8 cellular contexts compared by ENCODE assay signal in the genomic region with DNA sequence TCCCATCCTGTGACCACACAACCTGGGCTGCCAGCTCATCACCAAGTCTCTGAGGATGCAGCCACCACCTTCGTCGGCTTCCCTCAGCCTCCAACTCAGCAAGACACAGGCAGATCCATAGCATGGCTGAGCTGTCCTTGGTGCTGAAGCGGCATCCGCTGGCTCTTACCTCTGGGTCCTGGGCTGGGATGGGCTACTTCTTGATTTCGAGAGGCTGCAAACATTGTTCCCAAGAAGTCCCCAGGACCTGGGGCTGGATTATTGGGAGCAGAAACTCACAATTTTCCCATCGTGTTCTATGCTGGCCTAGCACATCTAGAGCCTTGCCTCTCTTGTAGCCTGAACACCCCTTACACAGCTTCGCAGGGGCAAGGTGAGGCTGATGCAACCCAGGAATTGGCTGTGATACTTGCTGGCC. TPM values are rescaled to one million over a fixed set of nuclear protein-coding genes. Genes with fewer than 3 reads are reported as not detected.
A peak's percentile ranks its signal among the peaks of the same experiment; 100 is the strongest.
DNase-seq lines count a peak whose midpoint lies in the region; ATAC-seq, FAIRE-seq and TF ChIP-seq lines count a peak whose summit lies in the region.

No MANE protein-coding gene starts in this region.

- no peak overlapping the region for H3K27ac ChIP-seq in AG04450 (ENCODE audit: low read depth, low read length)

- no peaks in the 10 kb centered on the region for H3K36me3 Mint-ChIP-seq in activated naive CD8-positive, alpha-beta T cell treated with anti-CD3 and anti-CD28 coated beads, Interleukin-2, amount 10 ng/mL, durations not matched to agents 7 days and 5 days

- H3K4me3 ChIP-seq in AG04450 (ENCODE audit: low read depth, low read length) (no peak overlapping the region), kidney epithelial cell (ENCODE audit: low read depth, low read length) (no peak overlapping the region)

- H3K27ac Mint-ChIP-seq in activated naive CD8-positive, alpha-beta T cell treated with anti-CD3 and anti-CD28 coated beads, Interleukin-2, amount 10 ng/mL, durations not matched to agents 7 days and 5 days, result no peak overlapping the region

- CTCF ChIA-PET in AG04450 (lab: Charles Lee), result no interaction called here

- peak; percentile 13 for DNase-seq in AG04450 (ENCODE audit: low read depth, low spot score)
- peak; percentile 45 for DNase-seq in HTR-8/SVneo (ENCODE audit: insufficient read length, low spot score)
- DNase-seq in activated naive CD8-positive, alpha-beta T cell treated with anti-CD3 and anti-CD28 coated beads, Interleukin-2, amount 10 ng/mL, durations not matched to agents 7 days and 5 days, result peak; percentile 54
- DNase-seq in kidney epithelial cell (ENCODE audit: low read depth), result peak; percentile 32
- DNase-seq in NCI-H187 (lab: John Stamatoyannopoulos, UW), result no peak
- no peak for DNase-seq in NCI-H1436 (lab: John Stamatoyannopoulos, UW)

- no peak overlapping the region for H3K4me3 Mint-ChIP-seq in activated naive CD8-positive, alpha-beta T cell treated with anti-CD3 and anti-CD28 coated beads, Interleukin-2, amount 10 ng/mL, durations not matched to agents 7 days and 5 days

- H3K4me1 Mint-ChIP-seq in activated naive CD8-positive, alpha-beta T cell treated with anti-CD3 and anti-CD28 coated beads, Interleukin-2, amount 10 ng/mL, durations not matched to agents 7 days and 5 days, result no peaks in the 10 kb centered on the region

- H3K27me3 ChIP-seq in AG04450 (ENCODE audit: control insufficient read depth, insufficient read depth, low read length) (peaks cover 13% of the 10 kb centered on the region), kidney epithelial cell (ENCODE audit: control insufficient read depth, insufficient read depth, low read length) (peaks cover 47% of the 10 kb centered on the region)

- peaks cover 5% of the 10 kb centered on the region for H3K27me3 Mint-ChIP-seq in activated naive CD8-positive, alpha-beta T cell treated with anti-CD3 and anti-CD28 coated beads, Interleukin-2, amount 10 ng/mL, durations not matched to agents 7 days and 5 days

- H3K36me3 ChIP-seq in kidney epithelial cell (ENCODE audit: control insufficient read depth, insufficient read depth, low read length), result no peaks in the 10 kb centered on the region

- POLR2A ChIA-PET in AG04450 (lab: Yijun Ruan, JAX), result no interaction called here
- POLR2A ChIA-PET in activated naive CD8-positive, alpha-beta T cell treated with anti-CD3 and anti-CD28 coated beads, Interleukin-2, amount 10 ng/mL, durations not matched to agents 7 days and 5 days (lab: Charles Lee), result no interaction called here

- ATAC-seq in activated naive CD8-positive, alpha-beta T cell treated with anti-CD3 and anti-CD28 coated beads, Interleukin-2, amount 10 ng/mL, durations not matched to agents 7 days and 5 days (ENCODE audit: low read depth), result peak; percentile 52
- no peak for ATAC-seq in GM21786 (IDR thresholded peaks at IDR 0.05; ENCODE audit: unreplicated experiment)
- no peak for ATAC-seq in GM21360 (IDR thresholded peaks at IDR 0.05; ENCODE audit: unreplicated experiment)

- no peaks in the 10 kb centered on the region for H3K9me3 ChIP-seq in AG04450 (ENCODE audit: control insufficient read depth, insufficient read depth, low read length)

- no peaks in the 10 kb centered on the region for H3K9me3 Mint-ChIP-seq in activated naive CD8-positive, alpha-beta T cell treated with anti-CD3 and anti-CD28 coated beads, Interleukin-2, amount 10 ng/mL, durations not matched to agents 7 days and 5 days

- no peak for FAIRE-seq in HTR-8/SVneo (lab: Jason Lieb, UNC)

- no peak for TF ChIP-seq CTCF in AG04450 (IDR thresholded peaks at IDR 0.05; ENCODE audit: low read depth, low read length)
- no peak for TF ChIP-seq CTCF in kidney epithelial cell (IDR thresholded peaks at IDR 0.05; ENCODE audit: insufficient read depth, low read length, poor library complexity, severe bottlenecking)

RNA-seq across cellular contexts. Expression of a gene that starts 24.9 kb away (rescaled TPM):
- polyA plus RNA-seq in AG04450 (2011; rRNA removed), result not detected in 2 replicates
- not detected in 2 replicates for polyA minus RNA-seq in AG04450 (2011; rRNA and poly(A)+ RNA removed)
- under 1 TPM; 0.61 to 0.88 TPM for total RNA-seq in activated naive CD8-positive, alpha-beta T cell treated with anti-CD3 and anti-CD28 coated beads, Interleukin-2, amount 10 ng/mL, durations not matched to agents 7 days and 5 days
- 0.82 and 2.2 TPM in 2 replicates for total RNA-seq in kidney epithelial cell

RNA-seq across cellular contexts. Expression of a gene that starts 31.9 kb away (rescaled TPM):
- not detected in 2 replicates for polyA plus RNA-seq in AG04450 (2011; rRNA removed)
- polyA minus RNA-seq in AG04450 (2011; rRNA and poly(A)+ RNA removed), result not detected in 2 replicates
- total RNA-seq in activated naive CD8-positive, alpha-beta T cell treated with anti-CD3 and anti-CD28 coated beads, Interleukin-2, amount 10 ng/mL, durations not matched to agents 7 days and 5 days, result 1 to 10 TPM; 1.3 to 1.7 TPM
- 0.58 and 2.0 TPM in 2 replicates for total RNA-seq in kidney epithelial cell

RNA-seq across cellular contexts. Expression of a gene that starts 41.5 kb away (rescaled TPM):
- polyA plus RNA-seq in AG04450 (2011; rRNA removed), result not detected in 2 replicates
- not detected in 2 replicates for polyA minus RNA-seq in AG04450 (2011; rRNA and poly(A)+ RNA removed)
- total RNA-seq in activated naive CD8-positive, alpha-beta T cell treated with anti-CD3 and anti-CD28 coated beads, Interleukin-2, amount 10 ng/mL, durations not matched to agents 7 days and 5 days, result under 1 TPM; 0.50 to 0.79 TPM
- 2.8 and 4.6 TPM in 2 replicates for total RNA-seq in kidney epithelial cell

RNA-seq across cellular contexts. Expression of a gene that starts 48.2 kb away (rescaled TPM):
- polyA plus RNA-seq in AG04450 (2011; rRNA removed), result not detected in 2 replicates
- not detected in 2 replicates for polyA minus RNA-seq in AG04450 (2011; rRNA and poly(A)+ RNA removed)
- not detected for total RNA-seq in activated naive CD8-positive, alpha-beta T cell treated with anti-CD3 and anti-CD28 coated beads, Interleukin-2, amount 10 ng/mL, durations not matched to agents 7 days and 5 days
- total RNA-seq in kidney epithelial cell, result not detected in 2 replicates

Comparison
In these comparisons a context has a peak if more than half of its experiments do, and no peak if none do; other contexts are left out.
1. DNase-seq: peak in AG04450 (single experiment), HTR-8/SVneo (single experiment), activated naive CD8-positive, alpha-beta T cell treated with anti-CD3 and anti-CD28 coated beads, Interleukin-2, amount 10 ng/mL, durations not matched to agents 7 days and 5 days (single experiment) and kidney epithelial cell (single experiment); none in NCI-H187 (0 of 2) and NCI-H1436 (single experiment).